Comparison of ENCODE assay signal across 7 cellular contexts in the genomic region with DNA sequence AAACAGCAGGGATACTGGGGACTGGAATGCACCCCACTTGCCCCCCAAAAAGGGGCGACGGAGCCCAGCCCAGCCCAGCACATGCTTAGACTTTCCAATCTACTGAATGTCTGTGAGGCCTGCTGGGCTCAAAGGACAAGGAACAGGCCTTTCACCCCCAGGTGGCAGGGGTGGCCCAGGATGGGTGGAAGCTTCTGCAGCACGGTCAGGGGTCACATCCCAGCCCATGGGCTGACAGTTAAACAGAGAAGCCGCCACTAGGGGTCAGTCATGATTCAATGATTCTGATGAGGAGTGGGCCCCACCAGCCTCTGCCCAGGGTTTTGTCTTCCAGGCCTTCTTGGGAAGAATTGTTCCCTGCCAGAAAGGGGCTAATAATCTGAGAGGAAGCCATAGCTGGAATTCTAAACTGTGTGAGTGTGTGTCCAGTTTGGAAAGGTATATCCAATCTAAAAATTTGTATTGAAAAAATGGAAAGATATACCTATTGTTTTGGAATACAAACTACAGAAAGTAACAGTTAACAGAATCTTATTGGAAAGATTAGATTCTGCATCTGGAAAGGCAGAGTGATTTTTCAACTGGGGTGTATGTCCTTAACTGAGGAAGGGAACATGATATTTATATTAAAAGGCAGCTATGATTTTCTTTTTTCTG. TPM values are rescaled to one million over a fixed set of nuclear protein-coding genes. Genes with fewer than 3 reads are reported as not detected.
DNase-seq lines count a peak whose midpoint lies in the region; TF ChIP-seq lines count a peak whose summit lies in the region.

No MANE protein-coding gene starts in this region.

- peak; percentile 83 to 85 for TF ChIP-seq RAD21 in liver (IDR thresholded peaks at IDR 0.05)

- no peak overlapping the region for H3K27ac ChIP-seq in liver (ENCODE audit: low read depth in 1 of 2, low read length in 2 of 2)

- H3K9me3 ChIP-seq in MG63 (peaks cover under 1% of the 10 kb centered on the region; the same call in 1 of the 2 replicates), liver (ENCODE audit: control insufficient read depth in 4 of 4, low read length in 3 of 4) (no peaks in the 10 kb centered on the region)

- WGBS in liver, result 47% methylated on average over 4 of the region's 4 CpGs

- H3K4me3 ChIP-seq in GM06990 (replicated peaks; ENCODE audit: low read depth, low read length), result no peak overlapping the region
- no peak overlapping the region for H3K4me3 ChIP-seq in MG63
- H3K4me3 ChIP-seq in liver (ENCODE audit: low read depth in 1 of 3, low read length in 3 of 3), result no peak overlapping the region

- peaks cover 0 to 6% (median 6%) of the 10 kb centered on the region in 4 donors for H3K4me1 ChIP-seq in liver (ENCODE audit: control insufficient read depth in 4 of 4, insufficient read depth in 4 of 4, low read length in 3 of 4)

- no peaks in the 10 kb centered on the region for H3K36me3 ChIP-seq in GM06990 (ENCODE audit: control insufficient read depth, insufficient read depth, low read length)
- H3K36me3 ChIP-seq in MG63, result no peaks in the 10 kb centered on the region
- H3K36me3 ChIP-seq in liver (ENCODE audit: control insufficient read depth in 4 of 4, insufficient read depth in 3 of 4, low read depth in 1 of 4, low read length in 3 of 4), result no peaks in the 10 kb centered on the region

- no peak overlapping the region for H3K9ac ChIP-seq in liver (ENCODE audit: low read depth in 1 of 2, low read length in 2 of 2)

- H3K27me3 ChIP-seq in GM06990 (replicated peaks; ENCODE audit: control insufficient read depth, insufficient read depth, low read length) (no peaks in the 10 kb centered on the region; the same call in 1 of the 2 replicates), MG63 (no peaks in the 10 kb centered on the region), liver (ENCODE audit: control insufficient read depth in 4 of 4, insufficient read depth in 4 of 4, low read length in 3 of 4) (peaks cover 0 to 2% (median 0%) of the 10 kb centered on the region in 4 donors)

- DNase-seq in GM06990 (ENCODE audit: extremely low read depth, insufficient read length) (no peak), MG63 (peak; percentile 45), SKM-1 (lab: John Stamatoyannopoulos, UW; ENCODE audit: unreplicated experiment) (peak; percentile 45), T47D (ENCODE audit: low read depth in 1 of 2, low spot score in 1 of 2) (peak; percentile 62 to 63), NCI-H1048 (lab: John Stamatoyannopoulos, UW) (no peak)
- DNase-seq in stimulated activated naive CD4-positive, alpha-beta T cell (lab: John Stamatoyannopoulos, UW), result peak in 5 of 6 experiments; percentile 2 to 40 (median 14)

- TF ChIP-seq CTCF in GM06990 (IDR thresholded peaks at IDR 0.05; ENCODE audit: insufficient read depth, low read length, poor library complexity, severe bottlenecking) (peak; percentile 70), liver (IDR thresholded peaks at IDR 0.05; ENCODE audit: low read depth, low read length, missing input control) (peak; percentile 61)

- in situ Hi-C loops in T47D (cut with HindIII; ENCODE audit: low pct_unique_long_range_greater_than_20kb, low sequenced_read_pairs), result no loop called here

TF ChIP-seq in liver, 16 proteins besides CTCF, POLR2A, EP300 and RAD21:
- TF ChIP-seq JUND (IDR thresholded peaks at IDR 0.05) (no peak), FOXA2 (IDR thresholded peaks at IDR 0.05) (no peak), TAF1 (conservative IDR thresholded peaks at IDR 0.05) (no peak), SP1 (IDR thresholded peaks at IDR 0.05) (no peak), RXRA (IDR thresholded peaks at IDR 0.05) (no peak), YY1 (IDR thresholded peaks at IDR 0.05) (no peak), HNF4G (IDR thresholded peaks at IDR 0.05) (no peak), FOXA1 (IDR thresholded peaks at IDR 0.05) (no peak), EGR1 (IDR thresholded peaks at IDR 0.05; ENCODE audit: low read depth in 2 of 2) (no peak), NR2F2 (IDR thresholded peaks at IDR 0.05) (no peak), HNF4A (conservative IDR thresholded peaks at IDR 0.05) (no peak), GABPA (IDR thresholded peaks at IDR 0.05 in 1 of 2, conservative IDR thresholded peaks at IDR 0.05 in 1 of 2) (no peak)
- TF ChIP-seq, protein P1, sequence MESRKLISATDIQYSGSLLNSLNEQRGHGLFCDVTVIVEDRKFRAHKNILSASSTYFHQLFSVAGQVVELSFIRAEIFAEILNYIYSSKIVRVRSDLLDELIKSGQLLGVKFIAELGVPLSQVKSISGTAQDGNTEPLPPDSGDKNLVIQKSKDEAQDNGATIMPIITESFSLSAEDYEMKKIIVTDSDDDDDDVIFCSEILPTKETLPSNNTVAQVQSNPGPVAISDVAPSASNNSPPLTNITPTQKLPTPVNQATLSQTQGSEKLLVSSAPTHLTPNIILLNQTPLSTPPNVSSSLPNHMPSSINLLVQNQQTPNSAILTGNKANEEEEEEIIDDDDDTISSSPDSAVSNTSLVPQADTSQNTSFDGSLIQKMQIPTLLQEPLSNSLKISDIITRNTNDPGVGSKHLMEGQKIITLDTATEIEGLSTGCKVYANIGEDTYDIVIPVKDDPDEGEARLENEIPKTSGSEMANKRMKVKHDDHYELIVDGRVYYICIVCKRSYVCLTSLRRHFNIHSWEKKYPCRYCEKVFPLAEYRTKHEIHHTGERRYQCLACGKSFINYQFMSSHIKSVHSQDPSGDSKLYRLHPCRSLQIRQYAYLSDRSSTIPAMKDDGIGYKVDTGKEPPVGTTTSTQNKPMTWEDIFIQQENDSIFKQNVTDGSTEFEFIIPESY (IDR thresholded peaks at IDR 0.05), result no peak
- TF ChIP-seq, protein P2, sequence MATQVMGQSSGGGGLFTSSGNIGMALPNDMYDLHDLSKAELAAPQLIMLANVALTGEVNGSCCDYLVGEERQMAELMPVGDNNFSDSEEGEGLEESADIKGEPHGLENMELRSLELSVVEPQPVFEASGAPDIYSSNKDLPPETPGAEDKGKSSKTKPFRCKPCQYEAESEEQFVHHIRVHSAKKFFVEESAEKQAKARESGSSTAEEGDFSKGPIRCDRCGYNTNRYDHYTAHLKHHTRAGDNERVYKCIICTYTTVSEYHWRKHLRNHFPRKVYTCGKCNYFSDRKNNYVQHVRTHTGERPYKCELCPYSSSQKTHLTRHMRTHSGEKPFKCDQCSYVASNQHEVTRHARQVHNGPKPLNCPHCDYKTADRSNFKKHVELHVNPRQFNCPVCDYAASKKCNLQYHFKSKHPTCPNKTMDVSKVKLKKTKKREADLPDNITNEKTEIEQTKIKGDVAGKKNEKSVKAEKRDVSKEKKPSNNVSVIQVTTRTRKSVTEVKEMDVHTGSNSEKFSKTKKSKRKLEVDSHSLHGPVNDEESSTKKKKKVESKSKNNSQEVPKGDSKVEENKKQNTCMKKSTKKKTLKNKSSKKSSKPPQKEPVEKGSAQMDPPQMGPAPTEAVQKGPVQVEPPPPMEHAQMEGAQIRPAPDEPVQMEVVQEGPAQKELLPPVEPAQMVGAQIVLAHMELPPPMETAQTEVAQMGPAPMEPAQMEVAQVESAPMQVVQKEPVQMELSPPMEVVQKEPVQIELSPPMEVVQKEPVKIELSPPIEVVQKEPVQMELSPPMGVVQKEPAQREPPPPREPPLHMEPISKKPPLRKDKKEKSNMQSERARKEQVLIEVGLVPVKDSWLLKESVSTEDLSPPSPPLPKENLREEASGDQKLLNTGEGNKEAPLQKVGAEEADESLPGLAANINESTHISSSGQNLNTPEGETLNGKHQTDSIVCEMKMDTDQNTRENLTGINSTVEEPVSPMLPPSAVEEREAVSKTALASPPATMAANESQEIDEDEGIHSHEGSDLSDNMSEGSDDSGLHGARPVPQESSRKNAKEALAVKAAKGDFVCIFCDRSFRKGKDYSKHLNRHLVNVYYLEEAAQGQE (IDR thresholded peaks at IDR 0.05), result no peak
- TF ChIP-seq, protein P3, sequence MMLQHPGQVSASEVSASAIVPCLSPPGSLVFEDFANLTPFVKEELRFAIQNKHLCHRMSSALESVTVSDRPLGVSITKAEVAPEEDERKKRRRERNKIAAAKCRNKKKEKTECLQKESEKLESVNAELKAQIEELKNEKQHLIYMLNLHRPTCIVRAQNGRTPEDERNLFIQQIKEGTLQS (IDR thresholded peaks at IDR 0.05), result no peak
- TF ChIP-seq, protein P4, sequence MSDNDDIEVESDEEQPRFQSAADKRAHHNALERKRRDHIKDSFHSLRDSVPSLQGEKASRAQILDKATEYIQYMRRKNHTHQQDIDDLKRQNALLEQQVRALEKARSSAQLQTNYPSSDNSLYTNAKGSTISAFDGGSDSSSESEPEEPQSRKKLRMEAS (IDR thresholded peaks at IDR 0.05), result no peak

RNA-seq across cellular contexts. Expression of a gene that starts 2.2 kb away (rescaled TPM):
- not detected in 2 replicates for total RNA-seq in MG63 (2014; rRNA removed; shearing (Covaris generic); ENCODE audit: low replicate concordance)
- total RNA-seq in liver, result not detected
- not detected for polyA plus RNA-seq in liver

RNA-seq across cellular contexts. Expression of a gene that starts 18.0 kb away (rescaled TPM):
- not detected in 2 replicates for total RNA-seq in MG63 (2014; rRNA removed; shearing (Covaris generic); ENCODE audit: low replicate concordance)
- total RNA-seq in liver, result not detected
- polyA plus RNA-seq in liver, result not detected

Comparison
In these comparisons a context has a peak if more than half of its experiments do, and no peak if none do; other contexts are left out.
1. DNase-seq: peak in MG63 (single experiment), SKM-1 (single experiment), T47D (2 of 2) and stimulated activated naive CD4-positive, alpha-beta T cell (5 of 6); none in GM06990 (single experiment) and NCI-H1048 (single experiment).